1 cellular context compared by ENCODE assay signal in the genomic region with DNA sequence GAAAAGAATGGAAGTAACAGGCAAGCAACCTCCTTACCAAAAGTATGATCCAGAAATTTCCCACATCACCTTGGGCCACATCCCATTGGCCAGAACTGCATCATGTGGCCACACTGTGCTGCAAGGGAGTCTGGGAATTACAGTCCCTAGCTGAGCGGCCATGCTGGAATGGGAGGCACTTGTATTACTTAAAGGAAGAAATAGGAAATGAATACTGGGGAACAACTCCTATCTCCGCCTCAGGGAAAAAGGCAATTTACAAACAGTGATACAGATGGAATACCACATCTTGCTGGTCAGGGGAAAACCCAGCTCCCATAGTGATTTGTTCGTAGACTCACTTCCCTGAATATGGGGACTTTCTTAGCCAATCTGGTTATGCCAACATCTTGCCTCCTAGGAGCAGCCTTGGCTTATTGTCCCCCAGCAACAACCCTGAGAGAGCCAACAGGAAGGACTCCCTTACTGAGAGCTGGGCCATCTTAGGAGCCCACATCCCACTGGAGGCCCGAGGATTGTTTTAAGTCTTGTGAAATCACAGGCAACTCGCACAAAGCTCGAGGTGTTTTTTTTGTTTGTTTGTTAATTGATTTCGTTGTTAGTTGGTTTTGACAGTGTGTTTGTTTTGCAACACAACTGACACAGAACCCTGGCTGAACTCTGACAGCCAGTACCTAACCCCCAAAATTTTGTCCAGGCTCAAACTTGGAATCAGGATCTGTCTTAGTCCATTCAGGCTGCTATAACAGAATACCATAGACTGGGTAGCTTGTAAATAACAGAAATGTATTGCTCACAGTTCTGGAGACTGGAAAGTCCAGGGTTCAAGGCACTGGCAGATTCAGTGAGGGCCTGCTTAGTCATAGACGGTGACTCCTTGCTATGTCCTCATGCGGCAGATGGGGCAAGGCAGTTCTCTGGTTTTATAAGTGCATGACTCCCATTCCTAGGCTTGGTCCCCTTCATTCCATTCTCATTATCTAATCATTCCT.
TF ChIP-seq lines count a peak whose summit lies in the region.

No MANE protein-coding gene starts in this region.

TF ChIP-seq in HCT116, 20 proteins besides CTCF, POLR2A, EP300 and RAD21:
- TF ChIP-seq ELF1 (IDR thresholded peaks at IDR 0.05; ENCODE audit: borderline replicate concordance, low read depth) (no peak), JUND (IDR thresholded peaks at IDR 0.05) (peak; percentile 41; the same call in 1 of the 2 replicates), ZNF274 (IDR thresholded peaks at IDR 0.05; ENCODE audit: low read depth, low read length) (no peak), EZH2phosphoT487 (IDR thresholded peaks at IDR 0.05; ENCODE audit: borderline replicate concordance) (no peak), CBX3 (IDR thresholded peaks at IDR 0.05; ENCODE audit: low read depth) (0 out of 2 replicates have a peak, but pooled peaks have one; percentile 38), TCF7L2 (IDR thresholded peaks at IDR 0.05; ENCODE audit: borderline replicate concordance, extremely low read depth, insufficient read depth, insufficient read length) (no peak), SP1 (IDR thresholded peaks at IDR 0.05; ENCODE audit: low read depth) (peak; percentile 53), POLR2AphosphoS5 (IDR thresholded peaks at IDR 0.05; ENCODE audit: low read depth, low read length) (0 out of 2 replicates have a peak, but pooled peaks have one; percentile 16), YY1 (IDR thresholded peaks at IDR 0.05; ENCODE audit: extremely low read depth, insufficient replicate concordance, low read depth, low read length) (peak; percentile 72), SIN3A (IDR thresholded peaks at IDR 0.05; ENCODE audit: low read depth) (no peak), EZH2 (IDR thresholded peaks at IDR 0.05) (no peak), CEBPB (IDR thresholded peaks at IDR 0.05; ENCODE audit: low read depth) (peak; percentile 56), SRF (IDR thresholded peaks at IDR 0.05; ENCODE audit: low read depth) (no peak), EGR1 (IDR thresholded peaks at IDR 0.05; ENCODE audit: low read depth) (no peak), ZFX (IDR thresholded peaks at IDR 0.05) (no peak), FOSL1 (IDR thresholded peaks at IDR 0.05; ENCODE audit: low read depth) (peak; percentile 60)
- TF ChIP-seq, protein P1, sequence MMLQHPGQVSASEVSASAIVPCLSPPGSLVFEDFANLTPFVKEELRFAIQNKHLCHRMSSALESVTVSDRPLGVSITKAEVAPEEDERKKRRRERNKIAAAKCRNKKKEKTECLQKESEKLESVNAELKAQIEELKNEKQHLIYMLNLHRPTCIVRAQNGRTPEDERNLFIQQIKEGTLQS (IDR thresholded peaks at IDR 0.05): no peak
- TF ChIP-seq, protein P2, sequence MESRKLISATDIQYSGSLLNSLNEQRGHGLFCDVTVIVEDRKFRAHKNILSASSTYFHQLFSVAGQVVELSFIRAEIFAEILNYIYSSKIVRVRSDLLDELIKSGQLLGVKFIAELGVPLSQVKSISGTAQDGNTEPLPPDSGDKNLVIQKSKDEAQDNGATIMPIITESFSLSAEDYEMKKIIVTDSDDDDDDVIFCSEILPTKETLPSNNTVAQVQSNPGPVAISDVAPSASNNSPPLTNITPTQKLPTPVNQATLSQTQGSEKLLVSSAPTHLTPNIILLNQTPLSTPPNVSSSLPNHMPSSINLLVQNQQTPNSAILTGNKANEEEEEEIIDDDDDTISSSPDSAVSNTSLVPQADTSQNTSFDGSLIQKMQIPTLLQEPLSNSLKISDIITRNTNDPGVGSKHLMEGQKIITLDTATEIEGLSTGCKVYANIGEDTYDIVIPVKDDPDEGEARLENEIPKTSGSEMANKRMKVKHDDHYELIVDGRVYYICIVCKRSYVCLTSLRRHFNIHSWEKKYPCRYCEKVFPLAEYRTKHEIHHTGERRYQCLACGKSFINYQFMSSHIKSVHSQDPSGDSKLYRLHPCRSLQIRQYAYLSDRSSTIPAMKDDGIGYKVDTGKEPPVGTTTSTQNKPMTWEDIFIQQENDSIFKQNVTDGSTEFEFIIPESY (IDR thresholded peaks at IDR 0.05; ENCODE audit: extremely low read depth, insufficient replicate concordance, low read length): no peak
- TF ChIP-seq, protein P3, sequence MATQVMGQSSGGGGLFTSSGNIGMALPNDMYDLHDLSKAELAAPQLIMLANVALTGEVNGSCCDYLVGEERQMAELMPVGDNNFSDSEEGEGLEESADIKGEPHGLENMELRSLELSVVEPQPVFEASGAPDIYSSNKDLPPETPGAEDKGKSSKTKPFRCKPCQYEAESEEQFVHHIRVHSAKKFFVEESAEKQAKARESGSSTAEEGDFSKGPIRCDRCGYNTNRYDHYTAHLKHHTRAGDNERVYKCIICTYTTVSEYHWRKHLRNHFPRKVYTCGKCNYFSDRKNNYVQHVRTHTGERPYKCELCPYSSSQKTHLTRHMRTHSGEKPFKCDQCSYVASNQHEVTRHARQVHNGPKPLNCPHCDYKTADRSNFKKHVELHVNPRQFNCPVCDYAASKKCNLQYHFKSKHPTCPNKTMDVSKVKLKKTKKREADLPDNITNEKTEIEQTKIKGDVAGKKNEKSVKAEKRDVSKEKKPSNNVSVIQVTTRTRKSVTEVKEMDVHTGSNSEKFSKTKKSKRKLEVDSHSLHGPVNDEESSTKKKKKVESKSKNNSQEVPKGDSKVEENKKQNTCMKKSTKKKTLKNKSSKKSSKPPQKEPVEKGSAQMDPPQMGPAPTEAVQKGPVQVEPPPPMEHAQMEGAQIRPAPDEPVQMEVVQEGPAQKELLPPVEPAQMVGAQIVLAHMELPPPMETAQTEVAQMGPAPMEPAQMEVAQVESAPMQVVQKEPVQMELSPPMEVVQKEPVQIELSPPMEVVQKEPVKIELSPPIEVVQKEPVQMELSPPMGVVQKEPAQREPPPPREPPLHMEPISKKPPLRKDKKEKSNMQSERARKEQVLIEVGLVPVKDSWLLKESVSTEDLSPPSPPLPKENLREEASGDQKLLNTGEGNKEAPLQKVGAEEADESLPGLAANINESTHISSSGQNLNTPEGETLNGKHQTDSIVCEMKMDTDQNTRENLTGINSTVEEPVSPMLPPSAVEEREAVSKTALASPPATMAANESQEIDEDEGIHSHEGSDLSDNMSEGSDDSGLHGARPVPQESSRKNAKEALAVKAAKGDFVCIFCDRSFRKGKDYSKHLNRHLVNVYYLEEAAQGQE (IDR thresholded peaks at IDR 0.05; ENCODE audit: low read depth): no peak
- TF ChIP-seq, protein P4, sequence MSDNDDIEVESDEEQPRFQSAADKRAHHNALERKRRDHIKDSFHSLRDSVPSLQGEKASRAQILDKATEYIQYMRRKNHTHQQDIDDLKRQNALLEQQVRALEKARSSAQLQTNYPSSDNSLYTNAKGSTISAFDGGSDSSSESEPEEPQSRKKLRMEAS (IDR thresholded peaks at IDR 0.05): 0 out of 2 replicates have a peak, but pooled peaks have one; percentile 35
